In the genomic region with DNA sequence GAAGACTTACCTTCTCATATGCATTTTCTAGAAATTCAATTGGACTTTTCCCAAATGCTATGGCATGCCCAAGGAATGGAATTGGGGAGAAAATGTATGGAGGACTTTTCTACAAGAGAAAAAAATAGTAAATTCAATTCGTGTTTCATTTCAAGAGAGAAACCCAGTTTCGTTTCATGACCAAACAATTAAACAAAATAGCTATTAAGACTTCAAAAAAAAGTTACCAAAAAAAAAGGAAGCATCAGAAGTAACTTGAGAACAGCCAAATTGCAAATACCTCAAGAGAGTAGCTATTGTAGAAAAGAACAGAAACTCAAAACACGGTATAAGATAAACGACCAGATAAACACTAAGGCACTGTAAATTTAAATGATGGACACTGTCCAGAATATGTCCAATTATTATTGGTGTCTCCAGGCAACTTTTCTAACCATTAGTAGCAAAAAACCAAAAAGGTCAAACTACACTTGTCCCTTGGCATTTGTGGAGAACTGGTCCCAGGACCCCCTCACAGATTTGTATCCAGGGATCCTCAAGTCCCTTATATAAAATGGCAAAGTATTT, we compare ENCODE assay signal across 15 cellular contexts. TPM values are rescaled to one million over a fixed set of nuclear protein-coding genes. Genes with fewer than 3 reads are reported as not detected.
A peak's percentile ranks its signal among the peaks of the same experiment; 100 is the strongest.
DNase-seq lines count a peak whose midpoint lies in the region; ATAC-seq and TF ChIP-seq lines count a peak whose summit lies in the region.
"Had no signal": no experiment of that assay in that cellular context is flagged by ENCODE, and none has a peak within 500 bp of the region (broad histone marks: within the 10 kb centered on the region; RNA-seq: fewer than 3 reads in every experiment).

No MANE protein-coding gene starts in this region.

- H3K4me2 ChIP-seq in GM23248 (ENCODE audit: unreplicated experiment): no peak overlapping the region
- peak overlapping the region; percentile 59 for H3K4me2 ChIP-seq in neural cell (ENCODE audit: low read length)

- H3K27ac ChIP-seq in GM23248 (no peak overlapping the region), dorsolateral prefrontal cortex (peak overlapping the region in 12 of 59 donors; percentile 1 to 99 (median 18)), neural cell (ENCODE audit: low read length) (no peak overlapping the region)
- H3K27ac ChIP-seq: adrenal gland, prostate gland had no signal

- DNase-seq in GM23248 (no peak), NOMO-1 treated with DMSO at 0.1 percent for 48 hours (lab: John Stamatoyannopoulos, UW; ENCODE audit: unreplicated experiment) (peak; percentile 52), dorsolateral prefrontal cortex (no peak), GM03348 (ENCODE audit: low spot score) (no peak), natural killer cell (no peak)
- DNase-seq in stimulated activated CD4-positive, alpha-beta T cell treated with anti-CD3 and anti-CD28 coated beads, Interleukin-1b, Interleukin-23, amount 100 ng/mL, for 48 hours: no peak
- DNase-seq: activated CD4-positive, alpha-beta T cell treated with anti-CD3 and anti-CD28 coated beads, Interleukin-2, amount 50 U/mL, for 4 hours; adrenal gland; erythroblast; kidney; NCI-H2107 had no signal

- no peak overlapping the region for H2AFZ ChIP-seq in GM23248
- H2AFZ ChIP-seq in neural cell (ENCODE audit: low read depth, low read length): no peak overlapping the region

- 86 to 89% methylated on average over 4 of the region's 4 CpGs for WGBS in GM23248 (ENCODE audit: low coverage in 1 of 2, low lambda C conversion rate in 2 of 2, missing lambda C conversion rate in 2 of 2), 2 experiments

- TF ChIP-seq CTCF in dorsolateral prefrontal cortex (IDR thresholded peaks at IDR 0.05 in 54 of 56, conservative IDR thresholded peaks at IDR 0.05 in 2 of 56; ENCODE audit: low read depth in 1 of 56, partially characterized antibody in 56 of 56) (no peak), neural cell (IDR thresholded peaks at IDR 0.05; ENCODE audit: poor library complexity, severe bottlenecking) (no peak), natural killer cell (IDR thresholded peaks at IDR 0.05) (no peak)

- no peaks in the 10 kb centered on the region for H3K36me3 Mint-ChIP-seq in natural killer cell

- no peaks in the 10 kb centered on the region for H3K9me3 Mint-ChIP-seq in natural killer cell

- H3K4me1 Mint-ChIP-seq in natural killer cell: peaks cover 36% of the 10 kb centered on the region in 2 donors

- H4K20me1 ChIP-seq in GM23248 (ENCODE audit: insufficient read depth) (no peaks in the 10 kb centered on the region), neural cell (ENCODE audit: insufficient read depth) (no peaks in the 10 kb centered on the region)

- no peak for ATAC-seq in HG03378 (IDR thresholded peaks at IDR 0.05; ENCODE audit: unreplicated experiment)
- ATAC-seq in natural killer cell: no peak

- peaks cover 23% of the 10 kb centered on the region; the same call in 1 of the 2 replicates for H3K36me3 ChIP-seq in GM23248 (ENCODE audit: low read depth)
- no peaks in the 10 kb centered on the region for H3K36me3 ChIP-seq in neural cell (ENCODE audit: insufficient read depth, low read length)
- H3K36me3 ChIP-seq: prostate gland had no signal

- H3K9me2 ChIP-seq in GM23248 (ENCODE audit: insufficient read depth): no peaks in the 10 kb centered on the region
- H3K9me2 ChIP-seq in neural cell (ENCODE audit: insufficient read depth, low read length): no peaks in the 10 kb centered on the region

- no peak for TF ChIP-seq RAD21 in neural cell (conservative IDR thresholded peaks at IDR 0.05)

- H3K4me1 ChIP-seq in GM23248 (ENCODE audit: insufficient read depth): peaks cover 14% of the 10 kb centered on the region

- in situ Hi-C loops in GM23248 (cut with MboI): no loop called here

- peak overlapping the region; percentile 90; the same call in 1 of the 2 replicates for H3K4me3 ChIP-seq in GM23248
- peak overlapping the region in 40 of 59 donors; percentile 1 to 100 (median 94) for H3K4me3 ChIP-seq in dorsolateral prefrontal cortex
- H3K4me3 ChIP-seq in neural cell (ENCODE audit: low read length): peak overlapping the region; percentile 96

- intact Hi-C loops in dorsolateral prefrontal cortex (cut with DNase I) (loop anchor here (5.0 to 10.0 kb wide), 6 partner anchors 45 to 315 kb away; partner anchors contain the start of genes GATAD1 (in 2 of the 2), AKAP9 (in 1 of the 2), ANKIB1 (in 1 of the 2) and KRIT1 (in 1 of the 2)), natural killer cell (cut with micrococcal nuclease) (loop anchor here (5.0 to 10.0 kb wide), 2 partner anchors 183 to 1785 kb away; partner anchors contain the start of gene GTPBP10)

- H3K9me3 ChIP-seq in GM23248 (ENCODE audit: low read depth): no peaks in the 10 kb centered on the region
- H3K9me3 ChIP-seq in neural cell (ENCODE audit: low read length): no peaks in the 10 kb centered on the region
- H3K9me3 ChIP-seq: adrenal gland, prostate gland had no signal

- H3K9ac ChIP-seq in GM23248: no peak overlapping the region
- no peak overlapping the region for H3K9ac ChIP-seq in neural cell (ENCODE audit: low read length)

- H3F3A ChIP-seq in GM23248 (ENCODE audit: insufficient read depth) (no peaks in the 10 kb centered on the region), neural cell (ENCODE audit: insufficient read depth, low read length, poor library complexity, severe bottlenecking) (no peaks in the 10 kb centered on the region)

- H3K4me3 Mint-ChIP-seq in natural killer cell: no peak overlapping the region

- H3K27ac Mint-ChIP-seq in natural killer cell: no peak overlapping the region

- TF ChIP-seq EP300 in neural cell (conservative IDR thresholded peaks at IDR 0.05; ENCODE audit: poor library complexity, severe bottlenecking): no peak

- H3K79me2 ChIP-seq in GM23248 (ENCODE audit: insufficient read depth) (peaks cover 45% of the 10 kb centered on the region), neural cell (replicated peaks; ENCODE audit: insufficient read depth, low read length) (peaks cover 42% of the 10 kb centered on the region)

- H3K27me3 Mint-ChIP-seq in natural killer cell (ENCODE audit: low read depth in 2 of 2): no peaks in the 10 kb centered on the region

- no peaks in the 10 kb centered on the region for H3K27me3 ChIP-seq in GM23248 (replicated peaks; ENCODE audit: insufficient read depth)
- H3K27me3 ChIP-seq in dorsolateral prefrontal cortex: no peaks in the 10 kb centered on the region
- H3K27me3 ChIP-seq in neural cell (ENCODE audit: insufficient read depth, low read depth, low read length): no peaks in the 10 kb centered on the region
- H3K27me3 ChIP-seq: adrenal gland had no signal

TF ChIP-seq in neural cell, 6 proteins besides CTCF, POLR2A, EP300 and RAD21:
- TF ChIP-seq, protein P1, sequence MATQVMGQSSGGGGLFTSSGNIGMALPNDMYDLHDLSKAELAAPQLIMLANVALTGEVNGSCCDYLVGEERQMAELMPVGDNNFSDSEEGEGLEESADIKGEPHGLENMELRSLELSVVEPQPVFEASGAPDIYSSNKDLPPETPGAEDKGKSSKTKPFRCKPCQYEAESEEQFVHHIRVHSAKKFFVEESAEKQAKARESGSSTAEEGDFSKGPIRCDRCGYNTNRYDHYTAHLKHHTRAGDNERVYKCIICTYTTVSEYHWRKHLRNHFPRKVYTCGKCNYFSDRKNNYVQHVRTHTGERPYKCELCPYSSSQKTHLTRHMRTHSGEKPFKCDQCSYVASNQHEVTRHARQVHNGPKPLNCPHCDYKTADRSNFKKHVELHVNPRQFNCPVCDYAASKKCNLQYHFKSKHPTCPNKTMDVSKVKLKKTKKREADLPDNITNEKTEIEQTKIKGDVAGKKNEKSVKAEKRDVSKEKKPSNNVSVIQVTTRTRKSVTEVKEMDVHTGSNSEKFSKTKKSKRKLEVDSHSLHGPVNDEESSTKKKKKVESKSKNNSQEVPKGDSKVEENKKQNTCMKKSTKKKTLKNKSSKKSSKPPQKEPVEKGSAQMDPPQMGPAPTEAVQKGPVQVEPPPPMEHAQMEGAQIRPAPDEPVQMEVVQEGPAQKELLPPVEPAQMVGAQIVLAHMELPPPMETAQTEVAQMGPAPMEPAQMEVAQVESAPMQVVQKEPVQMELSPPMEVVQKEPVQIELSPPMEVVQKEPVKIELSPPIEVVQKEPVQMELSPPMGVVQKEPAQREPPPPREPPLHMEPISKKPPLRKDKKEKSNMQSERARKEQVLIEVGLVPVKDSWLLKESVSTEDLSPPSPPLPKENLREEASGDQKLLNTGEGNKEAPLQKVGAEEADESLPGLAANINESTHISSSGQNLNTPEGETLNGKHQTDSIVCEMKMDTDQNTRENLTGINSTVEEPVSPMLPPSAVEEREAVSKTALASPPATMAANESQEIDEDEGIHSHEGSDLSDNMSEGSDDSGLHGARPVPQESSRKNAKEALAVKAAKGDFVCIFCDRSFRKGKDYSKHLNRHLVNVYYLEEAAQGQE (IDR thresholded peaks at IDR 0.05; ENCODE audit: borderline replicate concordance): no peak
- TF ChIP-seq TAF1 (IDR thresholded peaks at IDR 0.05; ENCODE audit: low read depth) (no peak), POLR2AphosphoS5 (IDR thresholded peaks at IDR 0.05) (no peak), MXI1 (conservative IDR thresholded peaks at IDR 0.05; ENCODE audit: poor library complexity, severe bottlenecking) (no peak), SMC3 (conservative IDR thresholded peaks at IDR 0.05; ENCODE audit: poor library complexity) (no peak)

RNA-seq across cellular contexts. Expression of gene CYP51A1, which starts 2.4 kb away (rescaled TPM):
- 64.6 and 67.8 TPM in 2 replicates for total RNA-seq in GM23248 (2014; rRNA removed; shearing (Covaris generic))
- 65.6 and 67.2 TPM in 2 replicates for polyA plus RNA-seq in GM23248 (2016; fragmentation: Nextera tagmentation; extraction: Ambion mirVana)
- 100 to 1,000 TPM in 18 of 120 experiments, 10 to 100 TPM in 102; 49.1 to 122 (median 85.7) TPM for total RNA-seq in dorsolateral prefrontal cortex
- 118 and 137 TPM in 2 replicates for polyA plus RNA-seq in neural cell
- 208 and 217 TPM in 2 replicates for polyA minus RNA-seq in neural cell
- 10 to 100 TPM; 37.2 to 53.0 (median 49.3) TPM for total RNA-seq in natural killer cell

RNA-seq across cellular contexts. Expression of gene LRRD1, which starts 47.1 kb away (rescaled TPM):
- total RNA-seq in GM23248 (2014; rRNA removed; shearing (Covaris generic)): not detected in 2 replicates
- polyA plus RNA-seq in GM23248 (2016; fragmentation: Nextera tagmentation; extraction: Ambion mirVana): not detected in 2 replicates
- total RNA-seq in dorsolateral prefrontal cortex: 1 to 10 TPM in 50 of 120 experiments, under 1 TPM in 67, not detected in 3; 0.21 to 4.2 (median 0.92) TPM
- polyA plus RNA-seq in neural cell: 2.6 and 2.7 TPM in 2 replicates
- 2.2 and 3.6 TPM in 2 replicates for polyA minus RNA-seq in neural cell
- total RNA-seq in natural killer cell: not detected
- total RNA-seq: SK-MEL-5 had no signal
